9 cellular contexts compared by ENCODE assay signal in the genomic region with DNA sequence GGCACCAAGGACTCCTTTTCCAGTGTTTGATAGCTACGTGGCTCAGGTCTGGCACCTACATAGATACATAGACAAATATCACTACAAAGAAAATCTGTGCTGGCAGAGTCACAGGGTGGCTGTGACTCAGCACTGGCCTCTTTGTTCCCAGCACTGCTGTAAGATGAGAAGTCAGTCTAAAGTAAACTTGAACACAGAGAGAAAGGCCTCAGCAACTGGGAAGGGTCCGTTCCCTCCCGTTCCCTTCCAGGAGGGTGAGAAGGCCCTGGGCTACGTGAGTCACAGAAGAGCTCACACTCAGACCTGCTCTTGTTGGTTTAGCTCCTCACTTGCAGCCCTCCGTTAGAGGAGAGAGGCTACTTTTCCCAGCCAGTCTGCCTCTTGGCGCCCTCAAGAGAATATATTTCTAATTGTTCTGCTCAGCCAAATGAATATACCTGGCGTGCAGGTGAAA. TPM values are rescaled to one million over a fixed set of nuclear protein-coding genes. Genes with fewer than 3 reads are reported as not detected.
DNase-seq lines count a peak whose midpoint lies in the region; ATAC-seq, FAIRE-seq and TF ChIP-seq lines count a peak whose summit lies in the region.
"Had no signal": no experiment of that assay in that cellular context is flagged by ENCODE, and none has a peak within 500 bp of the region (broad histone marks: within the 10 kb centered on the region; RNA-seq: fewer than 3 reads in every experiment).

No MANE protein-coding gene starts in this region.

- peak in 1 of 2 donors; percentile 75 for TF ChIP-seq POLR2A in thyroid gland (IDR thresholded peaks at IDR 0.05)

- peaks cover 58% of the 10 kb centered on the region for H3K79me2 ChIP-seq in keratinocyte (ENCODE audit: control insufficient read depth, insufficient read depth, low read length)

- dilution Hi-C loops in keratinocyte (cut with MboI; ENCODE audit: extremely low pct_ligation_motif_present, low sequenced_read_pairs), result no loop called here

- H3K4me1 ChIP-seq in keratinocyte (ENCODE audit: control insufficient read depth, extremely low read depth, insufficient read depth, low read length) (peaks cover 84% of the 10 kb centered on the region), thyroid gland (peaks cover 72 to 98% of the 10 kb centered on the region in 2 donors)

- H3K9ac ChIP-seq in keratinocyte (ENCODE audit: control insufficient read depth, extremely low read depth, insufficient read depth, low read length), result peak overlapping the region; percentile 65

- H3K27me3 ChIP-seq in BJ (ENCODE audit: control insufficient read depth, insufficient read depth, low read length), result no peaks in the 10 kb centered on the region
- H3K27me3 ChIP-seq in keratinocyte (ENCODE audit: control insufficient read depth, extremely low read depth, insufficient read depth, low read length), result no peaks in the 10 kb centered on the region
- H3K27me3 ChIP-seq in thyroid gland, result no peaks in the 10 kb centered on the region

- H3K4me3 ChIP-seq in BJ (ENCODE audit: low read depth, low read length) (no peak overlapping the region), keratinocyte (ENCODE audit: control insufficient read depth in 2 of 3, extremely low read depth in 1 of 3, insufficient read depth in 2 of 3, low read depth in 1 of 3, low read length in 3 of 3) (no peak overlapping the region), thyroid gland (replicated peaks in 1 of 3) (no peak overlapping the region)
- H3K4me3 ChIP-seq: GM12878 had no signal

- H3K36me3 ChIP-seq in BJ (ENCODE audit: control insufficient read depth, insufficient read depth, low read length) (peaks cover 22% of the 10 kb centered on the region), keratinocyte (ENCODE audit: control insufficient read depth in 2 of 2, extremely low read depth in 1 of 2, insufficient read depth in 2 of 2, low read length in 2 of 2) (peaks cover 24 to 66% of the 10 kb centered on the region in 2 experiments), thyroid gland (peaks cover 5 to 7% of the 10 kb centered on the region in 2 donors)

- DNase-seq in BJ (ENCODE audit: low read depth), result peak; percentile 94
- DNase-seq in NCI-H128 (lab: John Stamatoyannopoulos, UW; ENCODE audit: unreplicated experiment), result peak; percentile 66
- peak; percentile 90 for DNase-seq in amniotic epithelial cell (ENCODE audit: low read depth)
- no peak for DNase-seq in keratinocyte (ENCODE audit: low read depth, low spot score)
- DNase-seq in thyroid gland, result peak; percentile 87 to 90
- no peak for DNase-seq in NOMO-1 (lab: John Stamatoyannopoulos, UW; ENCODE audit: unreplicated experiment in 2 of 2)

- CTCF ChIA-PET in BJ (lab: Yijun Ruan, JAX), result interaction anchor here (0.9 to 1.5 kb wide), 4 partner anchors 15 to 69 kb away, joined by 3 to 4 read pairs (median 4); no protein-coding TSS in a partner anchor

- WGBS in thyroid gland, 2 donors, result 12 to 21% methylated on average over 7 of the region's 7 CpGs

- peak overlapping the region; percentile 31 for H3K4me2 ChIP-seq in keratinocyte (ENCODE audit: control insufficient read depth, extremely low read depth, insufficient read depth, low read depth, low read length)

- H2AFZ ChIP-seq in keratinocyte (ENCODE audit: control insufficient read depth, low read length), result no peak overlapping the region

- peak; percentile 5 for FAIRE-seq in keratinocyte (lab: Jason Lieb, UNC)
- FAIRE-seq: GM12878 had no signal

- H3K27ac ChIP-seq in keratinocyte (ENCODE audit: control insufficient read depth, insufficient read depth, low read length), result peak overlapping the region; percentile 91
- H3K27ac ChIP-seq in thyroid gland, result peak overlapping the region; percentile 86 to 96 (median 89)

- H4K20me1 ChIP-seq in keratinocyte (ENCODE audit: control insufficient read depth, extremely low read depth, insufficient read depth, low read length), result peaks cover 78% of the 10 kb centered on the region

- TF ChIP-seq CTCF in BJ (IDR thresholded peaks at IDR 0.05; ENCODE audit: insufficient read depth, low read depth, low read length) (no peak), keratinocyte (optimal IDR thresholded peaks at IDR 0.05 in 1 of 3, IDR thresholded peaks at IDR 0.05 in 1 of 3, conservative IDR thresholded peaks at IDR 0.05 in 1 of 3; ENCODE audit: extremely low read depth in 1 of 3, insufficient read depth in 2 of 3, low read length in 3 of 3) (no peak), thyroid gland (IDR thresholded peaks at IDR 0.05) (no peak)

- no peak for ATAC-seq in HG03565 (IDR thresholded peaks at IDR 0.05; ENCODE audit: unreplicated experiment)
- no peak for ATAC-seq in GM21717 (IDR thresholded peaks at IDR 0.05; ENCODE audit: unreplicated experiment)
- ATAC-seq: GM12878 had no signal

- no peaks in the 10 kb centered on the region for H3K9me3 ChIP-seq in keratinocyte (ENCODE audit: control insufficient read depth, low read depth, low read length)
- no peaks in the 10 kb centered on the region for H3K9me3 ChIP-seq in thyroid gland

- H3K9me1 ChIP-seq in keratinocyte (ENCODE audit: control insufficient read depth, extremely low read depth, insufficient read depth, low read length), result peaks cover 4% of the 10 kb centered on the region

- POLR2A ChIA-PET in BJ (lab: Charles Lee), result interaction anchor here (0.5 to 1.0 kb wide), 2 partner anchors 21 to 90 kb away, joined by 4 read pairs; no protein-coding TSS in a partner anchor

- intact Hi-C loops in thyroid gland (cut with DNase I), result no loop called here

RNA-seq across cellular contexts. Expression of gene ANXA2, which starts 23.1 kb away (rescaled TPM):
- polyA plus RNA-seq in BJ (2011; rRNA removed), result 5,886 and 6,474 TPM in 2 replicates
- 2,251 and 4,059 TPM in 2 replicates for polyA minus RNA-seq in BJ (2011; rRNA and poly(A)+ RNA removed)
- 10,132 to 15,949 TPM (median 11,017 TPM) in 3 replicates for polyA plus RNA-seq in keratinocyte
- 4,066 TPM for polyA plus RNA-seq in keratinocyte (2011; ENCODE audit: low read depth)
- polyA plus RNA-seq in keratinocyte (2011; cell fraction: cytosol; rRNA removed), result 14,846 and 18,096 TPM in 2 replicates
- polyA plus RNA-seq in keratinocyte (2011; cell fraction: nucleus; rRNA removed), result 11,086 and 11,309 TPM in 2 replicates
- polyA plus RNA-seq in keratinocyte (2012; ENCODE audit: low replicate concordance), result 4,107 and 9,800 TPM in 2 replicates
- polyA minus RNA-seq in keratinocyte, result 5,148 to 8,880 TPM (median 8,598 TPM) in 3 replicates
- 5,055 TPM for polyA minus RNA-seq in keratinocyte (2011; cell fraction: cytosol; rRNA and poly(A)+ RNA removed)
- polyA minus RNA-seq in keratinocyte (2011; cell fraction: nucleus; rRNA and poly(A)+ RNA removed), result 2,602 and 4,474 TPM in 2 replicates
- total RNA-seq in thyroid gland, result 100 to 1,000 TPM; 436 to 796 (median 612) TPM

Comparison
In these comparisons a context has a peak if more than half of its experiments do, and no peak if none do; other contexts are left out.
1. DNase-seq: peak in BJ (single experiment), NCI-H128 (single experiment), amniotic epithelial cell (single experiment) and thyroid gland (2 of 2); none in keratinocyte (single experiment) and NOMO-1 (0 of 2).